In the genomic region with DNA sequence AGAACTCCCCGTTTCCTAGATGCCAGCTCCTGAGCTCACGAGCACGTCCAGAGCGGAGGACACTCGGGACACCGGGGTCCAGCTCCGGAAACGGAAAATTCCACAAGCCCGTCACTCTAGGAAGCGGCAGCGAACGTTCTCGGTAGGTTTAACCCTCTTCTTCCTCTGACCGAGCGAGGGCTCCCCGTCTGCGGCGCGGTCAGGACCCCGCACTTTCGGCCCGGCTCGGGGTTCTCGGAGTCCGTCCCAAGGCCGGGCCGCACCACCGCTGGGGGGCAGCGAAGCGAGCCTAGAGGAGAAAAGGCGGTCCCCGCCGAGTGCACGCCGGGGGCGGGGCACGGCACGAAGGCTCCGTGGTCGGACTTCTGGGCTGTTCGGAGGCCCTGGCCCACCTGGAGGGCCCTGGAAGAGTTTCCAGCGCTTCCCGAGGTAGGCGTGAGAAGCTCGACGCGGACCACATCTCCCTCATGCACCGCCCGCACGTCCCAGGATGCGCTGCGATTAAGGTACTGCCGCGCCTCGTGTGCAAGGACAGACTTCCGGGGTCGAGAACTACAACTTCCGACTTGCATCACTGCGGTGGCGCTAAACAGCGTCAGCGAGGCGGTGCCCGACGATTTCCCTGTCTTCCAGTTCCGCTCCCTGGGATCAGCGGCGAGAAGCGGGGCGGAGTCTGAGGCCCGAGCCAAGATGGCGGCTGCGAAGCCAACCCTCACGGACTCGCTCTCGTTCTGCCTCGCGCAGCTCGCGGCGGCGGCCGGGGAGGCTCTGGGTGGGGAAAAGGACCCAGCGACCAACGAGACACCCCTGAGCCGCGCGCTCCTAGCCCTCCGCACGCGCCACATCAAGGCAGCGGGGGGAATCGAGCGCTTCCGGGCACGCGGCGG, we compare ENCODE assay signal across 8 cellular contexts. TPM values are rescaled to one million over a fixed set of nuclear protein-coding genes. Genes with fewer than 3 reads are reported as not detected.
A peak's percentile ranks its signal among the peaks of the same experiment; 100 is the strongest.
DNase-seq lines count a peak whose midpoint lies in the region; ATAC-seq and TF ChIP-seq lines count a peak whose summit lies in the region.

A gene with protein sequence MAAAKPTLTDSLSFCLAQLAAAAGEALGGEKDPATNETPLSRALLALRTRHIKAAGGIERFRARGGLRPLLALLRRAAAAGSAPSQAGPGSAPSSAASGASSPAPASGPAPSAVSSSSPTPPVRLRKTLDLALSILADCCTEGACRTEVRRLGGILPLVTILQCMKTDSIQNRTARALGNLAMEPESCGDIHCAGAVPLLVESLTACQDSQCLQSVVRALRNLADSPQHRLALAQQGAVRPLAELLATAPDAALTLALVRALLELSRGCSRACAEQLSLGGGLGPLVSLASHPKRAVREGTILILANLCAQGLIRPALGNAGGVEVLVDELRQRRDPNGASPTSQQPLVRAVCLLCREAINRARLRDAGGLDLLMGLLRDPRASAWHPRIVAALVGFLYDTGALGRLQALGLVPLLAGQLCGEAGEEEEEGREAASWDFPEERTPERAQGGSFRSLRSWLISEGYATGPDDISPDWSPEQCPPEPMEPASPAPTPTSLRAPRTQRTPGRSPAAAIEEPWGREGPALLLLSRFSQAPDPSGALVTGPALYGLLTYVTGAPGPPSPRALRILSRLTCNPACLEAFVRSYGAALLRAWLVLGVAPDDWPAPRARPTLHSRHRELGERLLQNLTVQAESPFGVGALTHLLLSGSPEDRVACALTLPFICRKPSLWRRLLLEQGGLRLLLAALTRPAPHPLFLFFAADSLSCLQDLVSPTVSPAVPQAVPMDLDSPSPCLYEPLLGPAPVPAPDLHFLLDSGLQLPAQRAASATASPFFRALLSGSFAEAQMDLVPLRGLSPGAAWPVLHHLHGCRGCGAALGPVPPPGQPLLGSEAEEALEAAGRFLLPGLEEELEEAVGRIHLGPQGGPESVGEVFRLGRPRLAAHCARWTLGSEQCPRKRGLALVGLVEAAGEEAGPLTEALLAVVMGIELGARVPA (plus strand): TSS at position 667 of the 887 bp plus-strand sequence. CDS start 24 bp downstream, at position 691.

- in situ Hi-C loops in GM13976 (cut with MboI; ENCODE audit: low sequenced_read_pairs, unreplicated experiment), result loop anchor here (10.0 kb wide), 1 partner anchor 406 kb away; no protein-coding TSS in a partner anchor

- H3K27me3 ChIP-seq in heart right ventricle, result no peaks in the 10 kb centered on the region

- peak; percentile 64 for TF ChIP-seq CTCF in GM13976 (IDR thresholded peaks at IDR 0.05; ENCODE audit: borderline replicate concordance, control extremely low read depth, extremely low read depth, insufficient read depth, missing control alignments)
- peak; percentile 19 to 83 (median 61) for TF ChIP-seq CTCF in heart right ventricle (IDR thresholded peaks at IDR 0.05)
- peak; percentile 60 for TF ChIP-seq CTCF in progenitor cell of endocrine pancreas (IDR thresholded peaks at IDR 0.05; ENCODE audit: unreplicated experiment)

- H3K9me3 ChIP-seq in heart right ventricle, result no peaks in the 10 kb centered on the region

- no peaks in the 10 kb centered on the region for H3K9me3 Mint-ChIP-seq in progenitor cell of endocrine pancreas (ENCODE audit: low read depth)

- no peaks in the 10 kb centered on the region for H3K27me3 Mint-ChIP-seq in progenitor cell of endocrine pancreas

- WGBS in heart right ventricle, 2 donors, result 0% methylated on average over 84 to 98 of the region's 98 CpGs
- WGBS in urinary bladder, result under 1% methylated on average over 98 of the region's 98 CpGs

- peak within 1 kb of the TSS; percentile 88 for H3K4me3 Mint-ChIP-seq in progenitor cell of endocrine pancreas (ENCODE audit: low read depth)

- intact Hi-C loops in heart right ventricle (cut with DNase I), result loop anchor here in 5 of 10 donors (1.0 to 10.0 kb wide), 8 partner anchors 50 to 502 kb away; partner anchors contain the start of genes FUS (in 3 of the 5), KAT8 (in 1 of the 5), RUSF1 (in 1 of the 5) and SETD1A (in 1 of the 5)

- peak within 1 kb of the TSS; percentile 37 to 90 (median 75) for H3K4me3 ChIP-seq in heart right ventricle
- H3K4me3 ChIP-seq in urinary bladder (ENCODE audit: low read depth, low read length), result peak within 1 kb of the TSS; percentile 62

- DNase-seq in GM13976 (ENCODE audit: low spot score) (peak; percentile 92), NCI-H146 (lab: John Stamatoyannopoulos, UW) (peak; percentile 99), T-helper 1 cell (peak; percentile 94 to 99 (median 96)), amniotic epithelial cell (ENCODE audit: low read depth) (peak; percentile 98), heart right ventricle (peak; percentile 97 to 98), progenitor cell of endocrine pancreas (ENCODE audit: low spot score, unreplicated experiment) (peak; percentile 92)

- ATAC-seq in HG02870 (IDR thresholded peaks at IDR 0.05; ENCODE audit: unreplicated experiment), result peak; percentile 70
- peak; percentile 87 to 93 (median 90) for ATAC-seq in heart right ventricle

- peaks cover 9 to 55% (median 48%) of the 10 kb centered on the region in 9 donors for H3K4me1 ChIP-seq in heart right ventricle
- peaks cover 2% of the 10 kb centered on the region for H3K4me1 ChIP-seq in urinary bladder (ENCODE audit: insufficient read depth)

- peaks cover 0 to 31% (median 16%) of the 10 kb centered on the region in 9 donors for H3K36me3 ChIP-seq in heart right ventricle
- peaks cover 4% of the 10 kb centered on the region for H3K36me3 ChIP-seq in urinary bladder (ENCODE audit: insufficient read depth)

- H3K27ac Mint-ChIP-seq in progenitor cell of endocrine pancreas, result peak within 1 kb of the TSS; percentile 98

- H3K27ac ChIP-seq in heart right ventricle, result peak within 1 kb of the TSS; percentile 95 to 100 (median 98)
- H3K27ac ChIP-seq in urinary bladder (ENCODE audit: low read depth), result peak within 1 kb of the TSS; percentile 100

- peaks cover 5% of the 10 kb centered on the region for H3K36me3 Mint-ChIP-seq in progenitor cell of endocrine pancreas (ENCODE audit: insufficient read depth)

- H3K4me1 Mint-ChIP-seq in progenitor cell of endocrine pancreas (ENCODE audit: low read depth), result peaks cover 15% of the 10 kb centered on the region

RNA-seq across cellular contexts. Expression of the gene that starts here (rescaled TPM):
- total RNA-seq in heart right ventricle (1 to 10 TPM; 3.8 to 7.8 (median 6.4) TPM), progenitor cell of endocrine pancreas (14.6 and 14.8 TPM in 2 replicates), urinary bladder (5.4 TPM)
- polyA plus RNA-seq in heart right ventricle (10 to 100 TPM in 1 of 2 donors, 1 to 10 TPM in 1; 8.4 to 11.9 TPM), urinary bladder (13.1 TPM)

Comparison
In these comparisons a context has a peak if more than half of its experiments do, and no peak if none do; other contexts are left out.
1. Peak in every context shown above with its lines: DNase-seq, ATAC-seq, H3K4me3 ChIP-seq and H3K27ac ChIP-seq.